In genomic region chr13:37505531-37505930, GRCh38 we compare ENCODE assay signal across 1 cellular context.
TF ChIP-seq lines count a peak whose summit lies in the region.

No MANE protein-coding gene starts in this region.

TF ChIP-seq in H1, 55 proteins besides CTCF, POLR2A, EP300 and RAD21 (continued from another document):
- TF ChIP-seq SIN3A (conservative IDR thresholded peaks at IDR 0.05 in 1 of 2, IDR thresholded peaks at IDR 0.05 in 1 of 2; ENCODE audit: low read depth in 1 of 2, low read length in 2 of 2) (no peak), HDAC2 (IDR thresholded peaks at IDR 0.05; ENCODE audit: borderline replicate concordance in 1 of 2, low read depth in 2 of 2, low read length in 2 of 2) (no peak), TAF1 (IDR thresholded peaks at IDR 0.05; ENCODE audit: low read depth, low read length) (no peak), ASH2L (IDR thresholded peaks at IDR 0.05; ENCODE audit: low read length) (no peak), FOSL1 (IDR thresholded peaks at IDR 0.05; ENCODE audit: insufficient read depth, low read depth, low read length) (no peak), TCF12 (IDR thresholded peaks at IDR 0.05; ENCODE audit: low read depth, low read length) (no peak), MAX (IDR thresholded peaks at IDR 0.05) (no peak)
